In the genomic region with DNA sequence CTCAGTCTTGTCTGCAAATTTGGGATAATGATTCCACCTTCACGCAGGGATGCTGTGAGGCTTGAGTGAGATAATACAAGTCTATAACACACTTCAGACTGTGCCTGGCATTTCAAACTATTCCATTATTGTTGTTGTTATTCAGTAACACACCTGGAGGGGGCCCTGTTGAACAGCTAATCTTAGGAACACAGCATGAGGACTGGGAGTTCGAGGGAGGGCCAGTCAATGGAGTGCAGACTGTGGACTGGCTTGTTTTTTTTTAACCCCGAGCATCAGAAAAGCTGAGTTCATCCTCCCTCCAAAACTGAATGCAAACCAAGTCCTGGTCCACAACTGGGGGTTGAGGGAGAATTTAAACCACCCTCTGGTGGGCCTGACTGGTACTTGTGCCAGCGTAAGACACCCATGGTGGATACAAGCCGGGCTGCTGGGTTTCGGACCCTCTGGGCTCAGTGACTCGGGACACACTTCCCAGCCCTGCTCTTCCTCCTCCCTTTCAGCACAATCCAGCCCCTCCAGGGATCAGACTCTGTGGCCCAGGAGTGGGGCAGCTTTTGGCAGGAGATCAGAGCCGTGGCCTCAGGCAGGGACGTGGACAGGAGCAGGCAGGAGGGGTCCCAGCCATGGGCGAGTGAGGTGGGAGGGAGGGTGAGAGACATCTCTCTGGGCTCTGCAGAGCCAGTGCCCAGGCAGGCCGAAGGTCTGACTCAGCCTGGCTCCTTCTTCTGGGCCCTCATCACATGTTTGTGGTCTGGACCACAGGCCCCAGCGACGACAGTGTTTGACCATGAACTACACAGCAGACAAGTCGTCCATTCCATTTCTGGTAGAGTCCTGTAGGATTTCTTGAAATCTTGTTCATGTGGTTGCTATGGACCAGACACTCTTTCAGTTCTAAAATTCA, we compare ENCODE assay signal across 9 cellular contexts. TPM values are rescaled to one million over a fixed set of nuclear protein-coding genes. Genes with fewer than 3 reads are reported as not detected.
A peak's percentile ranks its signal among the peaks of the same experiment; 100 is the strongest.
DNase-seq lines count a peak whose midpoint lies in the region; ATAC-seq and TF ChIP-seq lines count a peak whose summit lies in the region.
"Had no signal": no experiment of that assay in that cellular context is flagged by ENCODE, and none has a peak within 500 bp of the region (broad histone marks: within the 10 kb centered on the region; RNA-seq: fewer than 3 reads in every experiment).

No MANE protein-coding gene starts in this region.

- no TSS peak for BruUV-seq in Caco-2 (replicated peaks; lab: Mats Ljungman, UMichigan)

- H3K27ac Mint-ChIP-seq in activated CD8-positive, alpha-beta T cell treated with anti-CD3 and anti-CD28 coated beads, Interleukin-2, amount 10 ng/mL, durations not matched to agents 7 days and 5 days = no peak overlapping the region
- H3K27ac Mint-ChIP-seq in Caco-2 (ENCODE audit: unreplicated experiment) = no peak overlapping the region

- H3K9me3 Mint-ChIP-seq in activated CD8-positive, alpha-beta T cell treated with anti-CD3 and anti-CD28 coated beads, Interleukin-2, amount 10 ng/mL, durations not matched to agents 7 days and 5 days (ENCODE audit: insufficient read depth) = no peaks in the 10 kb centered on the region
- H3K9me3 Mint-ChIP-seq in Caco-2 (ENCODE audit: unreplicated experiment) = no peaks in the 10 kb centered on the region

- no peak overlapping the region for H3K27ac ChIP-seq in aorta (ENCODE audit: low read depth in 1 of 2, low read length in 2 of 2)

- no peak for ATAC-seq in activated CD8-positive, alpha-beta T cell treated with anti-CD3 and anti-CD28 coated beads, Interleukin-2, amount 10 ng/mL, durations not matched to agents 7 days and 5 days
- ATAC-seq in HG03159 (IDR thresholded peaks at IDR 0.05; ENCODE audit: unreplicated experiment) (no peak), aorta (ENCODE audit: low FRiP score) (no peak)

- H3K36me3 ChIP-seq in Caco-2 (ENCODE audit: control insufficient read depth, insufficient read depth, low read length) (no peaks in the 10 kb centered on the region), aorta (ENCODE audit: control insufficient read depth in 1 of 2, insufficient read depth in 2 of 2, low read length in 1 of 2) (no peaks in the 10 kb centered on the region)

- POLR2A ChIA-PET in activated CD8-positive, alpha-beta T cell treated with anti-CD3 and anti-CD28 coated beads, Interleukin-2, amount 10 ng/mL, durations not matched to agents 7 days and 5 days (lab: Charles Lee) = no interaction called here
- POLR2A ChIA-PET in Caco-2 (lab: Charles Lee) = no interaction called here

- H3K4me1 ChIP-seq in Caco-2 = no peaks in the 10 kb centered on the region
- H3K4me1 ChIP-seq in aorta (ENCODE audit: control insufficient read depth in 1 of 2, insufficient read depth in 2 of 2, low read length in 2 of 2) = no peaks in the 10 kb centered on the region

- 68 to 73% methylated on average over 14 of the region's 14 CpGs for WGBS in aorta, 2 donors

- peaks cover 5% of the 10 kb centered on the region for H3K27me3 Mint-ChIP-seq in activated CD8-positive, alpha-beta T cell treated with anti-CD3 and anti-CD28 coated beads, Interleukin-2, amount 10 ng/mL, durations not matched to agents 7 days and 5 days (ENCODE audit: low read depth)
- H3K27me3 Mint-ChIP-seq in Caco-2 (ENCODE audit: insufficient read depth, unreplicated experiment) = peaks cover 40% of the 10 kb centered on the region

- no peak overlapping the region for H3K4me3 Mint-ChIP-seq in activated CD8-positive, alpha-beta T cell treated with anti-CD3 and anti-CD28 coated beads, Interleukin-2, amount 10 ng/mL, durations not matched to agents 7 days and 5 days
- no peak overlapping the region for H3K4me3 Mint-ChIP-seq in Caco-2 (ENCODE audit: unreplicated experiment)

- H3K27me3 ChIP-seq in Caco-2 (replicated peaks; ENCODE audit: control insufficient read depth, insufficient read depth, low read length) (no peaks in the 10 kb centered on the region), aorta (ENCODE audit: control insufficient read depth in 1 of 2, insufficient read depth in 2 of 2, low read length in 1 of 2) (no peaks in the 10 kb centered on the region)

- intact Hi-C loops in Caco-2 (cut with micrococcal nuclease; ENCODE audit: unreplicated experiment) = no loop called here
- intact Hi-C loops in aorta (cut with DNase I) = no loop called here

- peak; percentile 22 for DNase-seq in COLO668 (lab: John Stamatoyannopoulos, UW; ENCODE audit: unreplicated experiment)
- peak; percentile 94 for DNase-seq in HT1080 (ENCODE audit: low read depth)
- peak; percentile 6 to 29 for DNase-seq in lung microvascular endothelial cell (ENCODE audit: low read depth in 2 of 2)
- DNase-seq in activated CD8-positive, alpha-beta T cell treated with anti-CD3 and anti-CD28 coated beads, Interleukin-2, amount 10 ng/mL, durations not matched to agents 7 days and 5 days = no peak
- DNase-seq in Caco-2 = no peak
- no peak for DNase-seq in aorta
- DNase-seq: NCI-H187 treated with DMSO at 0.1 percent for 48 hours had no signal

- H3K36me3 Mint-ChIP-seq in activated CD8-positive, alpha-beta T cell treated with anti-CD3 and anti-CD28 coated beads, Interleukin-2, amount 10 ng/mL, durations not matched to agents 7 days and 5 days (ENCODE audit: low read depth) = no peaks in the 10 kb centered on the region
- no peaks in the 10 kb centered on the region for H3K36me3 Mint-ChIP-seq in Caco-2 (ENCODE audit: insufficient read depth, unreplicated experiment)

- CTCF ChIA-PET in activated CD8-positive, alpha-beta T cell treated with anti-CD3 and anti-CD28 coated beads, Interleukin-2, amount 10 ng/mL, durations not matched to agents 7 days and 5 days (lab: Charles Lee) = no interaction called here
- CTCF ChIA-PET in Caco-2 (lab: Charles Lee) = no interaction called here

- H3K4me1 Mint-ChIP-seq in activated CD8-positive, alpha-beta T cell treated with anti-CD3 and anti-CD28 coated beads, Interleukin-2, amount 10 ng/mL, durations not matched to agents 7 days and 5 days (ENCODE audit: low read depth) = no peaks in the 10 kb centered on the region
- no peaks in the 10 kb centered on the region for H3K4me1 Mint-ChIP-seq in Caco-2 (ENCODE audit: low read depth, unreplicated experiment)

- no peak overlapping the region for H3K4me3 ChIP-seq in WI38 (ENCODE audit: low read depth, low read length)
- H3K4me3 ChIP-seq in Caco-2 (ENCODE audit: low read depth, low read length) = no peak overlapping the region
- no peak overlapping the region for H3K4me3 ChIP-seq in aorta (ENCODE audit: low read length in 2 of 2)

- no peaks in the 10 kb centered on the region for H3K9me3 ChIP-seq in Caco-2
- no peaks in the 10 kb centered on the region for H3K9me3 ChIP-seq in aorta (ENCODE audit: control insufficient read depth, low read length)

- peak; percentile 20; the same call in 1 of the 2 replicates for TF ChIP-seq CTCF in WI38 (IDR thresholded peaks at IDR 0.05; ENCODE audit: low read depth, low read length)
- TF ChIP-seq CTCF in Caco-2 (IDR thresholded peaks at IDR 0.05; ENCODE audit: insufficient read depth in 1 of 2, low read depth in 1 of 2, low read length in 1 of 2, severe bottlenecking in 1 of 2, unreplicated experiment in 1 of 2) = no peak

RNA-seq across cellular contexts. Expression of a gene that starts 36.3 kb away (rescaled TPM):
- 1.9 and 2.4 TPM in 2 replicates for total RNA-seq in HT1080 (2014; rRNA removed; shearing (Covaris generic))
- 2.2 and 2.9 TPM in 2 replicates for polyA plus RNA-seq in HT1080 (2015; cell fraction: cytosol; rRNA removed)
- polyA plus RNA-seq in HT1080 (2015; cell fraction: nucleus; rRNA removed) = 4.3 and 4.7 TPM in 2 replicates
- total RNA-seq in lung microvascular endothelial cell (7.0 and 10.9 TPM in 2 replicates), Caco-2 (2022) (0.28 and 0.34 TPM in 2 replicates), aorta (1 to 10 TPM; 1.2 to 2.9 TPM)
- under 1 TPM; 0.63 TPM for total RNA-seq in activated CD8-positive, alpha-beta T cell treated with anti-CD3 and anti-CD28 coated beads, Interleukin-2, amount 10 ng/mL, durations not matched to agents 7 days and 5 days
- polyA plus RNA-seq in aorta = 1 to 10 TPM; 1.3 to 1.7 TPM

Comparison
In these comparisons a context has a peak if more than half of its experiments do, and no peak if none do; other contexts are left out.
1. DNase-seq: peak in COLO668 (single experiment), HT1080 (single experiment) and lung microvascular endothelial cell (2 of 2); none in activated CD8-positive, alpha-beta T cell treated with anti-CD3 and anti-CD28 coated beads, Interleukin-2, amount 10 ng/mL, durations not matched to agents 7 days and 5 days (single experiment), Caco-2 (0 of 2) and aorta (0 of 2).